ENCODE assay signal across 7 cellular contexts in the genomic region with DNA sequence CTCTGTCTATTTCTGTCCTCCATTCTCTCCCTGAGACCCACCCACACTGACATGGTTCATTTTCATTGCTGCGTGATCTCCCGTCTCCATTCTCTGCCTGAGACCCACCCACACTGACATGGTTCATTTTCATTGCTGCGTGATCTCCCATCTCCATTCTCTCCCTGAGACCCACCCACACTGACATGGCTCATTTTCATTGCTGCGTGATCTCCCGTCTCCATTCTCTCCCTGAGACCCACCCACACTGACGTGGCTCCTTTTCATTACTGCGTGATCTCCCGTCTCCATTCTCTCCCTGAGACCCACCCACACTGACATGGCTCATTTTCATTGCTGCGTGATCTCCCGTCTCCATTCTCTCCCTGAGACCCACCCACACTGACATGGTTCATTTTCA. TPM values are rescaled to one million over a fixed set of nuclear protein-coding genes. Genes with fewer than 3 reads are reported as not detected.
DNase-seq lines count a peak whose midpoint lies in the region; ATAC-seq and TF ChIP-seq lines count a peak whose summit lies in the region.
"Not testable (repeated sequence)": the region's sequence is repeated elsewhere in the genome, so short reads cannot be mapped to it uniquely, and the experiment has no call there.

No MANE protein-coding gene starts in this region.

- not testable (repeated sequence) for H3K27me3 Mint-ChIP-seq in H9 (ENCODE audit: low read depth); T-helper 17 cell; effector memory CD8-positive, alpha-beta T cell

- H3K4me3 Mint-ChIP-seq in H9; T-helper 17 cell; effector memory CD8-positive, alpha-beta T cell: not testable (repeated sequence)

- H3K4me1 ChIP-seq in H9 (ENCODE audit: insufficient read depth, low read length): not testable (repeated sequence)

- H2AK5ac ChIP-seq in H9 (ENCODE audit: insufficient read length, low read length): not testable (repeated sequence)

- not testable (repeated sequence) for H3K56ac ChIP-seq in H9 (ENCODE audit: insufficient read length, low read depth, low read length)

- H3K79me1 ChIP-seq in H9 (ENCODE audit: insufficient read depth, low read depth, low read length, poor library complexity, severe bottlenecking): not testable (repeated sequence)

- H3K23me2 ChIP-seq in H9 (ENCODE audit: insufficient read length, low read depth, low read length, poor library complexity, severe bottlenecking): not testable (repeated sequence)

- not testable (repeated sequence) for H2BK12ac ChIP-seq in H9 (ENCODE audit: insufficient read length, low read depth, low read length)

- H3K27me3 ChIP-seq in H9 (ENCODE audit: insufficient read depth, low read length): not testable (repeated sequence)

- H3K18ac ChIP-seq in H9 (ENCODE audit: insufficient read length, low read depth, low read length): not testable (repeated sequence)

- not testable (repeated sequence) for H3K4me1 Mint-ChIP-seq in H9
- H3K4me1 Mint-ChIP-seq in T-helper 17 cell: peaks cover 24% of the 10 kb centered on the region
- H3K4me1 Mint-ChIP-seq in effector memory CD8-positive, alpha-beta T cell (ENCODE audit: low read depth in 2 of 2): peaks cover 25 to 36% of the 10 kb centered on the region in 2 donors

- no CpG with 5 or more reads among the region's 10 CpGs for WGBS in H9 (ENCODE audit: extremely low coverage, insufficient read length, low lambda C conversion rate)

- DNase-seq in H9; T-helper 17 cell; activated naive CD4-positive, alpha-beta T cell treated with anti-CD3 and anti-CD28 coated beads, Interleukin-2, amount 50 U/mL, for 72 hours (ENCODE audit: low spot score in 2 of 2); effector memory CD8-positive, alpha-beta T cell: not testable (repeated sequence)
- DNase-seq in fibroblast of mammary gland (ENCODE audit: low read depth) (peak; percentile 57), occipital lobe (lab: John Stamatoyannopoulos, UW) (peak; percentile 19), superior temporal gyrus (ENCODE audit: extremely low spot score) (peak; percentile 26)

- peaks cover 13 to 20% of the 10 kb centered on the region in 2 experiments for H3K9me3 Mint-ChIP-seq in H9
- not testable (repeated sequence) for H3K9me3 Mint-ChIP-seq in activated naive CD4-positive, alpha-beta T cell treated with anti-CD3 and anti-CD28 coated beads, Interleukin-2, amount 50 U/mL, for 72 hours; effector memory CD8-positive, alpha-beta T cell

- not testable (repeated sequence) for H2AFZ ChIP-seq in H9 (ENCODE audit: low read length)

- H3K36me3 Mint-ChIP-seq in H9 (ENCODE audit: insufficient read depth in 1 of 3, low read depth in 3 of 3): peaks cover 37 to 54% (median 43%) of the 10 kb centered on the region in 3 experiments
- not testable (repeated sequence) for H3K36me3 Mint-ChIP-seq in T-helper 17 cell (ENCODE audit: low read depth)
- peaks cover 19 to 22% of the 10 kb centered on the region in 2 donors for H3K36me3 Mint-ChIP-seq in activated naive CD4-positive, alpha-beta T cell treated with anti-CD3 and anti-CD28 coated beads, Interleukin-2, amount 50 U/mL, for 72 hours
- peaks cover 11% of the 10 kb centered on the region for H3K36me3 Mint-ChIP-seq in effector memory CD8-positive, alpha-beta T cell (ENCODE audit: insufficient read depth)

- not testable (repeated sequence) for TF ChIP-seq CTCF in H9 (conservative IDR thresholded peaks at IDR 0.05); fibroblast of mammary gland (conservative IDR thresholded peaks at IDR 0.05; ENCODE audit: control insufficient read depth, insufficient read depth, low read depth, low read length)

- not testable (repeated sequence) for H3K4ac ChIP-seq in H9 (ENCODE audit: low read depth, low read length)

- H4K5ac ChIP-seq in H9 (ENCODE audit: insufficient read length, low read depth, low read length): not testable (repeated sequence)

- H3K14ac ChIP-seq in H9 (ENCODE audit: insufficient read depth, low read length): not testable (repeated sequence)

- H4K8ac ChIP-seq in H9 (replicated peaks; ENCODE audit: insufficient read length, low read depth, low read length): not testable (repeated sequence)

- H3K27ac Mint-ChIP-seq in H9: peak overlapping the region in 2 of 3 experiments; percentile 31 to 37; a peak in 2 of 7 replicates
- H3K27ac Mint-ChIP-seq in T-helper 17 cell: peak overlapping the region; percentile 43
- peak overlapping the region; percentile 25 for H3K27ac Mint-ChIP-seq in activated naive CD4-positive, alpha-beta T cell treated with anti-CD3 and anti-CD28 coated beads, Interleukin-2, amount 50 U/mL, for 72 hours
- H3K27ac Mint-ChIP-seq in effector memory CD8-positive, alpha-beta T cell: peak overlapping the region; percentile 6 to 76

- H4K91ac ChIP-seq in H9 (ENCODE audit: insufficient read length, low read depth, low read length): not testable (repeated sequence)

- H3K79me2 ChIP-seq in H9 (ENCODE audit: insufficient read depth, low read length): not testable (repeated sequence)

- ATAC-seq in T-helper 17 cell; activated naive CD4-positive, alpha-beta T cell treated with anti-CD3 and anti-CD28 coated beads, Interleukin-2, amount 50 U/mL, for 72 hours; effector memory CD8-positive, alpha-beta T cell (replicated peaks): not testable (repeated sequence)

- H3K23ac ChIP-seq in H9 (ENCODE audit: insufficient read length, low read depth, low read length): not testable (repeated sequence)

- not testable (repeated sequence) for H2BK5ac ChIP-seq in H9 (ENCODE audit: insufficient read length, low read length)

- not testable (repeated sequence) for H2BK20ac ChIP-seq in H9 (ENCODE audit: low read depth, low read length, poor library complexity, severe bottlenecking)

- not testable (repeated sequence) for H3T11ph ChIP-seq in H9 (ENCODE audit: low read length)

- H2BK15ac ChIP-seq in H9 (ENCODE audit: low read depth, low read length): not testable (repeated sequence)

- H2BK120ac ChIP-seq in H9 (ENCODE audit: low read depth, low read length, poor library complexity, severe bottlenecking): not testable (repeated sequence)

- not testable (repeated sequence) for H3K27ac ChIP-seq in H9 (ENCODE audit: insufficient read length, low read depth, low read length)

- H3K4me3 ChIP-seq in fibroblast of mammary gland (ENCODE audit: control insufficient read depth, low read depth, low read length): not testable (repeated sequence)

- not testable (repeated sequence) for H3K9ac ChIP-seq in H9 (ENCODE audit: extremely low read depth, insufficient read length, low read length)

- not testable (repeated sequence) for H4K20me1 ChIP-seq in H9 (ENCODE audit: control insufficient read depth, insufficient read depth, insufficient read length)

- H3K4me2 ChIP-seq in H9 (ENCODE audit: insufficient read depth, insufficient read length, low read length): not testable (repeated sequence)

- H3K9me3 ChIP-seq in H9 (ENCODE audit: control insufficient read depth, low read depth, low read length); T-helper 17 cell (ENCODE audit: control insufficient read depth, low read length, poor library complexity, severe bottlenecking): not testable (repeated sequence)

RNA-seq across cellular contexts. Expression of a gene that starts 19.9 kb away (rescaled TPM):
- total RNA-seq in H9 (2021): 84.9 and 91.5 TPM in 2 replicates
- total RNA-seq in T-helper 17 cell: 10 to 100 TPM; 50.3 to 52.2 TPM
- total RNA-seq in activated naive CD4-positive, alpha-beta T cell treated with anti-CD3 and anti-CD28 coated beads, Interleukin-2, amount 50 U/mL, for 72 hours: 10 to 100 TPM; 57.9 to 90.5 TPM
- 63.9 TPM for total RNA-seq in occipital lobe

RNA-seq across cellular contexts. Expression of a gene that starts 30.2 kb away (rescaled TPM):
- total RNA-seq in H9 (2021): 1.7 and 2.2 TPM in 2 replicates
- 1 to 10 TPM in 1 of 2 donors, under 1 TPM in 1; 0.80 to 4.4 TPM for total RNA-seq in T-helper 17 cell
- total RNA-seq in activated naive CD4-positive, alpha-beta T cell treated with anti-CD3 and anti-CD28 coated beads, Interleukin-2, amount 50 U/mL, for 72 hours: 10 to 100 TPM; 38.3 to 43.8 TPM
- total RNA-seq in occipital lobe: 1.4 TPM

Comparison
In these comparisons a context has a peak if more than half of its experiments do, and no peak if none do; other contexts are left out.
1. RNA of a gene that starts 30.2 kb away (total RNA-seq): 38.3 to 43.8 TPM in activated naive CD4-positive, alpha-beta T cell treated with anti-CD3 and anti-CD28 coated beads, Interleukin-2, amount 50 U/mL, for 72 hours; 0.80 to 4.4 TPM in T-helper 17 cell, 1.7 to 2.2 TPM in H9 and 1.4 TPM in occipital lobe (single experiment); every median in the first group is over 4 times any median in the second.
2. Peak in every context shown above with its lines, with median percentiles within 50 percentile points of each other: H3K27ac Mint-ChIP-seq.